In genomic region chr4:6200011-6200921, GRCh38 we compare ENCODE assay signal across 8 cellular contexts. TPM values are rescaled to one million over a fixed set of nuclear protein-coding genes. Genes with fewer than 3 reads are reported as not detected.
DNase-seq lines count a peak whose midpoint lies in the region; ATAC-seq and TF ChIP-seq lines count a peak whose summit lies in the region.

TSS of gene JAKMIP1 (minus strand) at chr4:6200549. CDS start at chr4:6112850, 87,699 bp downstream.

- H4K8ac ChIP-seq in neuronal stem cell (ENCODE audit: low read depth, low read length) = peak within 1 kb of the TSS; percentile 27

- peak within 1 kb of the TSS; percentile 39 for H3K14ac ChIP-seq in neuronal stem cell (ENCODE audit: low read length)

- H3K4me3 ChIP-seq in fibroblast of pulmonary artery (replicated peaks; ENCODE audit: low read depth, low read length) (peak within 1 kb of the TSS; percentile 31), neuronal stem cell (ENCODE audit: low read length in 2 of 2) (peak within 1 kb of the TSS; percentile 48 to 87)

- H2BK15ac ChIP-seq in neuronal stem cell (ENCODE audit: low read length) = peak within 1 kb of the TSS; percentile 38

- peak within 1 kb of the TSS; percentile 84 for H3K9ac ChIP-seq in neuronal stem cell (ENCODE audit: low read depth, low read length, poor library complexity)

- POLR2A ChIA-PET in MCF 10A (lab: Yijun Ruan, JAX) = no interaction called here

- in situ Hi-C loops in T47D (cut with HindIII; ENCODE audit: low pct_unique_long_range_greater_than_20kb, low sequenced_read_pairs) = no loop called here

- H3K18ac ChIP-seq in neuronal stem cell (ENCODE audit: low read length) = peak within 1 kb of the TSS; percentile 88

- H3K79me1 ChIP-seq in neuronal stem cell (ENCODE audit: low read depth, low read length) = no peaks in the 10 kb centered on the region

- no peak within 1 kb of the TSS for H3K27ac Mint-ChIP-seq in MCF 10A (ENCODE audit: low read depth, unreplicated experiment)

- no peaks in the 10 kb centered on the region for H3K27me3 Mint-ChIP-seq in MCF 10A (ENCODE audit: insufficient read depth, unreplicated experiment)

- WGBS in neuronal stem cell (ENCODE audit: extremely low coverage in 2 of 2, insufficient read length in 2 of 2, insufficient replicate concordance in 1 of 2), 2 donors = no CpG with 5 or more reads among the region's 107 CpGs

- H3K4me1 ChIP-seq in neuronal stem cell (ENCODE audit: control insufficient read depth in 2 of 2, insufficient read depth in 1 of 2, low read depth in 1 of 2, low read length in 2 of 2) = peaks cover 3 to 15% of the 10 kb centered on the region in 2 donors

- peaks cover 0 to 60% (median 7%) of the 10 kb centered on the region in 3 experiments for H3K27me3 ChIP-seq in neuronal stem cell (ENCODE audit: control insufficient read depth in 3 of 3, insufficient read depth in 3 of 3, low read depth in 1 of 3, low read length in 3 of 3)

- no peak within 1 kb of the TSS for H3K4ac ChIP-seq in neuronal stem cell (ENCODE audit: low read length)

- H3K9me3 Mint-ChIP-seq in MCF 10A (ENCODE audit: unreplicated experiment) = peaks cover 19% of the 10 kb centered on the region

- no peak within 1 kb of the TSS for H3K4me3 Mint-ChIP-seq in MCF 10A (ENCODE audit: unreplicated experiment)

- H2AFZ ChIP-seq in neuronal stem cell (ENCODE audit: low read length) = peak within 1 kb of the TSS; percentile 98

- H2BK5ac ChIP-seq in neuronal stem cell (ENCODE audit: low read length) = peak within 1 kb of the TSS; percentile 96

- TF ChIP-seq CTCF in MCF 10A (IDR thresholded peaks at IDR 0.05; ENCODE audit: unreplicated experiment) = no peak
- TF ChIP-seq CTCF in fibroblast of pulmonary artery (IDR thresholded peaks at IDR 0.05; ENCODE audit: low read length, missing control alignments) = no peak

- peaks cover 3 to 5% of the 10 kb centered on the region in 2 donors for H3K9me3 ChIP-seq in neuronal stem cell (replicated peaks in 1 of 2; ENCODE audit: control insufficient read depth in 2 of 2, insufficient read depth in 1 of 2, low read depth in 1 of 2, low read length in 2 of 2)

- DNase-seq in T47D (ENCODE audit: low read depth in 1 of 2, low spot score in 1 of 2) = peak; percentile 86 to 97
- DNase-seq in MCF 10A (ENCODE audit: unreplicated experiment) = no peak
- DNase-seq in NCI-H446 (lab: John Stamatoyannopoulos, UW) = peak; percentile 30 to 78
- DNase-seq in activated T-helper 1 cell treated with Interleukin-2 at 50 U/mL for 16 hours (ENCODE audit: low read depth) = peak; percentile 73
- DNase-seq in fibroblast of pulmonary artery (ENCODE audit: low read depth) = peak; percentile 47
- peak; percentile 85 for DNase-seq in neuronal stem cell (ENCODE audit: low spot score)
- DNase-seq in substantia nigra (lab: John Stamatoyannopoulos, UW) = peak in 46 of 49 donors; percentile 22 to 91 (median 72)

- H2BK120ac ChIP-seq in neuronal stem cell (ENCODE audit: low read depth, low read length) = peak within 1 kb of the TSS; percentile 35

- H3K23ac ChIP-seq in neuronal stem cell (ENCODE audit: low read depth, low read length, poor library complexity) = peak within 1 kb of the TSS; percentile 85

- no TSS peak for BruUV-seq in MCF 10A (replicated peaks; lab: Mats Ljungman, UMichigan)

- no peaks in the 10 kb centered on the region for H3K4me1 Mint-ChIP-seq in MCF 10A (ENCODE audit: insufficient read depth, unreplicated experiment)

- peak within 1 kb of the TSS; percentile 77 for H2AK5ac ChIP-seq in neuronal stem cell (ENCODE audit: low read depth, low read length)

- ATAC-seq in HG02973 (IDR thresholded peaks at IDR 0.05; ENCODE audit: unreplicated experiment) = peak; percentile 66

- peak within 1 kb of the TSS; percentile 98 for H3K4me2 ChIP-seq in neuronal stem cell (ENCODE audit: insufficient read depth, low read length, poor library complexity, severe bottlenecking)

- H3K36me3 ChIP-seq in neuronal stem cell (replicated peaks in 1 of 2; ENCODE audit: control insufficient read depth in 2 of 2, insufficient read depth in 2 of 2, low read length in 2 of 2) = no peaks in the 10 kb centered on the region

- peak within 1 kb of the TSS; percentile 14 for H2BK12ac ChIP-seq in neuronal stem cell (ENCODE audit: low read length)

- no peak within 1 kb of the TSS for H4K91ac ChIP-seq in neuronal stem cell (ENCODE audit: low read depth, low read length, poor library complexity)

- CTCF ChIA-PET in MCF 10A (lab: Yijun Ruan, JAX) = interaction anchor here (0.6 to 0.7 kb wide), 2 partner anchors 347 to 376 kb away, joined by 3 to 4 read pairs; no protein-coding TSS in a partner anchor

- intact Hi-C loops in MCF 10A (cut with micrococcal nuclease) = no loop called here

- H3K27ac ChIP-seq in neuronal stem cell (replicated peaks; ENCODE audit: low read length) (no peak within 1 kb of the TSS), substantia nigra (ENCODE audit: low read depth, low read length, poor library complexity, severe bottlenecking) (no peak within 1 kb of the TSS)

- peaks cover 5% of the 10 kb centered on the region for H3K36me3 Mint-ChIP-seq in MCF 10A (ENCODE audit: insufficient read depth, unreplicated experiment)

RNA-seq across cellular contexts. Expression of gene JAKMIP1, which starts in this region (rescaled TPM):
- total RNA-seq in MCF 10A (2022) = not detected in 2 replicates
- polyA plus RNA-seq in neuronal stem cell (2013, experiment 1 of 2) = 2.2 TPM
- polyA plus RNA-seq in neuronal stem cell (2013, experiment 2 of 2) = 2.1 TPM
